Comparison of ENCODE assay signal across 27 cellular contexts in genomic region chr10:46318808-46319207, GRCh38. TPM values are rescaled to one million over a fixed set of nuclear protein-coding genes. Genes with fewer than 3 reads are reported as not detected.
"Had no signal": no experiment of that assay in that cellular context is flagged by ENCODE, and none has a peak within 500 bp of the region (broad histone marks: within the 10 kb centered on the region; RNA-seq: fewer than 3 reads in every experiment).

No MANE protein-coding gene starts in this region.

- ATAC-seq: activated CD8-positive, alpha-beta T cell treated with anti-CD3 and anti-CD28 coated beads for 36 hours; activated T-helper 17 cell treated with anti-CD3 and anti-CD28 coated beads, Interleukin-2, amount 50 U/mL, for 72 hours had no signal

- H3K9me3 ChIP-seq: colonic mucosa, stomach, upper lobe of left lung had no signal

- DNase-seq: activated B cell treated with CpG ODN at 0.5 μM for 24 hours; activated CD4-positive, alpha-beta T cell treated with anti-CD3 and anti-CD28 coated beads for 4 hours; activated CD8-positive, alpha-beta T cell treated with anti-CD3 and anti-CD28 coated beads for 36 hours; activated naive CD4-positive, alpha-beta T cell; activated naive CD8-positive, alpha-beta T cell treated with anti-CD3 and anti-CD28 coated beads for 36 hours; activated T-cell treated with anti-CD3 and anti-CD28 coated beads, Interleukin-2, amount 50 U/mL, for 1 hour; amygdala; central memory CD4-positive, alpha-beta T cell; colonic mucosa; endodermal cell; foreskin fibroblast; hippocampal formation; mammary epithelial cell; stimulated activated CD4-positive, alpha-beta T cell treated with anti-CD3 and anti-CD28 coated beads, Interleukin-15, amount 100 ng/mL, for 24 hours; stimulated activated CD4-positive, alpha-beta T cell treated with anti-CD3 and anti-CD28 coated beads, Interleukin-4, amount 100 ng/mL, for 1 hour; stomach; upper lobe of left lung had no signal

- H3K27me3 ChIP-seq: colonic mucosa, stomach, upper lobe of left lung had no signal

- H3K4me3 ChIP-seq: colonic mucosa, skin epidermis, stomach, upper lobe of left lung had no signal

- H3K27ac ChIP-seq: colonic mucosa, epithelial cell of prostate, skin epidermis, stomach, upper lobe of left lung had no signal

- H3K36me3 ChIP-seq: colonic mucosa, stomach, upper lobe of left lung had no signal

- H3K4me1 ChIP-seq: colonic mucosa, stomach, upper lobe of left lung had no signal

RNA-seq across cellular contexts. Expression of gene ANTXRL, which starts 32.0 kb away (rescaled TPM):
- total RNA-seq: activated B cell treated with CpG ODN at 0.5 μM for 24 hours; activated CD8-positive, alpha-beta T cell treated with anti-CD3 and anti-CD28 coated beads for 36 hours; activated naive CD8-positive, alpha-beta T cell treated with anti-CD3 and anti-CD28 coated beads for 36 hours; activated T-helper 17 cell treated with anti-CD3 and anti-CD28 coated beads, Interleukin-2, amount 50 U/mL, for 72 hours; colonic mucosa; endodermal cell; glomerular endothelial cell; mammary epithelial cell; mononuclear cell; neural crest cell; osteoblast; progenitor cell of endocrine pancreas; stomach; T-helper 2 cell treated with Interferon-gamma antibody and Interleukin-4, amounts not matched to agents 100 ng/mL and 5 ng/mL, for 36 hours; temporal lobe; upper lobe of left lung had no signal
- polyA plus RNA-seq: mammary epithelial cell, stomach had no signal

RNA-seq across cellular contexts. Expression of gene ANXA8L1, which starts 56.8 kb away (rescaled TPM):
- total RNA-seq: activated B cell treated with CpG ODN at 0.5 μM for 24 hours; activated CD8-positive, alpha-beta T cell treated with anti-CD3 and anti-CD28 coated beads for 36 hours; activated naive CD8-positive, alpha-beta T cell treated with anti-CD3 and anti-CD28 coated beads for 36 hours; activated T-helper 17 cell treated with anti-CD3 and anti-CD28 coated beads, Interleukin-2, amount 50 U/mL, for 72 hours; colonic mucosa; endodermal cell; neural crest cell; progenitor cell of endocrine pancreas; temporal lobe had no signal
